In the genomic region with DNA sequence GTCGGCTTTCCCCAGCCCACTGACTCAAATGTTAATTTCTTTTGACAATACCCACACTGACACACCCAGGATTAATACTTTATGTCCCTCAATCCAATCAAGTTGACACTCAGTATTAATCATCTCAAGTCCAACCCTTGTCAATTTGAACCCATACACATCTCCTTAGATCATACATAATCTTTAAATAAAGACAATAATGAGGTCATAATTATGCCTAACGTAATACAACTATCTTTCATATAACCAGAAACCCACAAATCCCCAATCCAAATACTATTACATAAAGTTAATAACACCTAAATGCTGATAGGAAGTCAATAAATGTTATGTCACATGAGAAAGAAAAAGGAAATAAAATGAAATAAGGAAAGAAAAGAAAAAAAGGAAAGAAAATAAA, we compare ENCODE assay signal across 27 cellular contexts.
"Had no signal": no experiment of that assay in that cellular context is flagged by ENCODE, and none has a peak within 500 bp of the region (broad histone marks: within the 10 kb centered on the region; RNA-seq: fewer than 3 reads in every experiment).

No MANE protein-coding gene starts in this region.

- H3K4me3 ChIP-seq: stomach, suprapubic skin, testis, thoracic aorta, thyroid gland, tibial artery, tibial nerve, transverse colon, upper lobe of left lung, upper lobe of right lung, uterus, vagina had no signal

- H3K9me3 ChIP-seq: testis, thoracic aorta, thyroid gland, tibial artery, tibial nerve, upper lobe of right lung, uterus, vagina had no signal

- ATAC-seq: stimulated activated effector memory CD8-positive, alpha-beta T cell treated with anti-CD3 and anti-CD28 coated beads, Interleukin-12 subunit alpha, Interleukin-12 subunit beta, amount 100 ng/mL, for 72 hours; stimulated activated memory B cell treated with anti-CD40 and anti-IgM and Interleukin-4, amounts not matched to agents 10 μg/mL and 1 μg/mL and 100 μg/mL, for 72 hours; stimulated activated naive B cell treated with anti-CD40 and anti-IgM and Interleukin-4, amounts not matched to agents 10 μg/mL and 1 μg/mL and 100 μg/mL, for 72 hours; stimulated activated naive CD8-positive, alpha-beta T cell treated with anti-CD3 and anti-CD28 coated beads, Interleukin-15, amount 100 ng/mL, for 72 hours; stimulated activated naive CD8-positive, alpha-beta T cell treated with anti-CD3 and anti-CD28 coated beads, Interleukin-15, Interleukin-2, amounts not matched to agents 100 U/mL and 50 U/mL, for 24 hours; upper lobe of right lung had no signal

- H3K27ac ChIP-seq: stomach, suprapubic skin, testis, thoracic aorta, thyroid gland, tibial artery, tibial nerve, transverse colon, upper lobe of left lung, upper lobe of right lung, uterus, vagina had no signal

- DNase-seq: stimulated activated CD4-positive, alpha-beta T cell treated with anti-CD3 and anti-CD28 coated beads, Interleukin-2, amount 100 ng/mL, for 48 hours; stimulated activated CD4-positive, alpha-beta T cell treated with anti-CD3 and anti-CD28 coated beads, Interleukin-4, amount 100 ng/mL, for 1 hour; stimulated activated CD4-positive, alpha-beta T cell treated with anti-CD3 and anti-CD28 coated beads, Interleukin-4, amount 100 ng/mL, for 24 hours; stimulated activated CD4-positive, alpha-beta T cell treated with anti-CD3 and anti-CD28 coated beads, Interleukin-4, amount 100 ng/mL, for 4 hours; stimulated activated CD8-positive, alpha-beta memory T cell treated with anti-CD3 and anti-CD28 coated beads, Interleukin-4, amount 100 ng/mL, for 48 hours; stimulated activated naive B cell treated with anti-CD40 and anti-IgM and Interleukin-4, amounts not matched to agents 10 μg/mL and 1 μg/mL and 100 μg/mL, for 72 hours; stimulated activated naive CD4-positive, alpha-beta T cell; stimulated activated naive CD4-positive, alpha-beta T cell treated with Interleukin-2 at 50 U/mL for 16 hours; stimulated activated naive CD8-positive, alpha-beta T cell treated with anti-CD3 and anti-CD28 coated beads, Interleukin-15, amount 100 ng/mL, for 72 hours; stimulated activated naive CD8-positive, alpha-beta T cell treated with anti-CD3 and anti-CD28 coated beads, Interleukin-15, Interleukin-2, amounts not matched to agents 100 U/mL and 50 U/mL, for 24 hours; stomach; substantia nigra; testis; thyroid gland; tibial artery; transverse colon; trophoblast cell; upper lobe of left lung; upper lobe of right lung; uterus had no signal

- H3K27me3 ChIP-seq: stomach, suprapubic skin, testis, thyroid gland, tibial artery, tibial nerve, transverse colon, upper lobe of left lung, upper lobe of right lung, uterus, vagina had no signal

- H3K4me1 ChIP-seq: stomach, suprapubic skin, testis, thyroid gland, tibial artery, tibial nerve, transverse colon, upper lobe of left lung, upper lobe of right lung, uterus, vagina had no signal

- FAIRE-seq: urothelium cell line had no signal

- H3K36me3 ChIP-seq: stomach, suprapubic skin, thoracic aorta, thyroid gland, tibial artery, tibial nerve, transverse colon, upper lobe of left lung, upper lobe of right lung, uterus, vagina had no signal
